19 cellular contexts compared by ENCODE assay signal in the genomic region with DNA sequence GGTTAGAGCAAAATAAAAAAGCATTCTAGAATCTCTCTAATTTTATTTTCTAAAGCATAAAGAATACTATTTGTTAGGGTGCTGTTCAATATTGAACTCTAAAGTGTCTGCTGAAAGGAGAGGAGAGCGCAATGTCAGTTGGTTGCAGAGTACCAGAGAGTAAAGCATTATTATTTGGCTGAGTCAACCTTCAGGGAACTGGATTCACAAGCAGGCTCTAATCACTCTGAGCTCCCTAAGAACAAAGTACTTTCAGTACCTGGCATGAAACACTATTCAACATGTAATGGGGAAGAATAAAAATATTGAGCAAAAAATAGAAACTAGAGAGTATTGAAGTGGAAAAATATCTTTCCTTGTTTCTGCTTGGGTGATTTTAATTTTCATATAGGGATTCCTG.
DNase-seq lines count a peak whose midpoint lies in the region; ATAC-seq and TF ChIP-seq lines count a peak whose summit lies in the region.
"Had no signal": no experiment of that assay in that cellular context is flagged by ENCODE, and none has a peak within 500 bp of the region (broad histone marks: within the 10 kb centered on the region; RNA-seq: fewer than 3 reads in every experiment).

No MANE protein-coding gene starts in this region.

- no peaks in the 10 kb centered on the region for H3K27me3 ChIP-seq in heart left ventricle
- H3K27me3 ChIP-seq: BE2C had no signal

- DNase-seq in heart left ventricle (no peak), left cardiac atrium (no peak), NCI-H526 treated with DMSO at 0.1 percent for 48 hours (lab: John Stamatoyannopoulos, UW) (peak; percentile 92), left ventricle myocardium superior (no peak), SK-N-DZ (ENCODE audit: low spot score) (no peak)
- DNase-seq: ACHN; BE2C; C1 segment of cervical spinal cord; CD4-positive, CD25-positive, alpha-beta regulatory T cell; CD8-positive, alpha-beta memory T cell; COR-L47; DMS 273 treated with DMSO at 0.1 percent for 48 hours; DMS53; DND-41; EL; IMR-90 had no signal

- H3K36me3 ChIP-seq in heart left ventricle, result no peaks in the 10 kb centered on the region
- H3K36me3 ChIP-seq: BE2C, HAP-1 had no signal

- peak overlapping the region in 1 of 12 donors; percentile 25 for H3K27ac ChIP-seq in heart left ventricle

- ATAC-seq in heart left ventricle (peak; percentile 39 to 84 (median 58)), left cardiac atrium (no peak), left ventricle myocardium superior (peak; percentile 75), GM19351 (IDR thresholded peaks at IDR 0.05; ENCODE audit: unreplicated experiment) (no peak)
- ATAC-seq: GM12878 had no signal

- intact Hi-C loops in heart left ventricle (cut with DNase I) (loop anchor here in 1 of 10 donors (10.0 kb wide), 1 partner anchor 62 kb away; no protein-coding TSS in a partner anchor), left cardiac atrium (cut with DNase I) (no loop called here), left ventricle myocardium superior (cut with micrococcal nuclease) (no loop called here)

- H3K9me3 ChIP-seq in heart left ventricle, result no peaks in the 10 kb centered on the region
- H3K9me3 ChIP-seq: BE2C, HAP-1 had no signal

- no peak overlapping the region for H3K4me3 ChIP-seq in heart left ventricle
- H3K4me3 ChIP-seq: GM12878, HAP-1 had no signal

- TF ChIP-seq CTCF in heart left ventricle (IDR thresholded peaks at IDR 0.05), result no peak

- WGBS in heart left ventricle, 4 donors, result 81 to 93% (median 88%) methylated on average over 1 of the region's 1 CpG

- H3K4me1 ChIP-seq in heart left ventricle, result peaks cover 0 to 14% (median 0%) of the 10 kb centered on the region in 12 donors
- H3K4me1 ChIP-seq: BE2C had no signal

- TF ChIP-seq POLR2A in heart left ventricle (IDR thresholded peaks at IDR 0.05), result no peak

Comparison
In these comparisons a context has a peak if more than half of its experiments do, and no peak if none do; other contexts are left out.
1. ATAC-seq: peak in heart left ventricle (4 of 4) and left ventricle myocardium superior (single experiment); none in left cardiac atrium (0 of 2) and GM19351 (single experiment).